Comparison of ENCODE assay signal across 1 cellular context in the genomic region with DNA sequence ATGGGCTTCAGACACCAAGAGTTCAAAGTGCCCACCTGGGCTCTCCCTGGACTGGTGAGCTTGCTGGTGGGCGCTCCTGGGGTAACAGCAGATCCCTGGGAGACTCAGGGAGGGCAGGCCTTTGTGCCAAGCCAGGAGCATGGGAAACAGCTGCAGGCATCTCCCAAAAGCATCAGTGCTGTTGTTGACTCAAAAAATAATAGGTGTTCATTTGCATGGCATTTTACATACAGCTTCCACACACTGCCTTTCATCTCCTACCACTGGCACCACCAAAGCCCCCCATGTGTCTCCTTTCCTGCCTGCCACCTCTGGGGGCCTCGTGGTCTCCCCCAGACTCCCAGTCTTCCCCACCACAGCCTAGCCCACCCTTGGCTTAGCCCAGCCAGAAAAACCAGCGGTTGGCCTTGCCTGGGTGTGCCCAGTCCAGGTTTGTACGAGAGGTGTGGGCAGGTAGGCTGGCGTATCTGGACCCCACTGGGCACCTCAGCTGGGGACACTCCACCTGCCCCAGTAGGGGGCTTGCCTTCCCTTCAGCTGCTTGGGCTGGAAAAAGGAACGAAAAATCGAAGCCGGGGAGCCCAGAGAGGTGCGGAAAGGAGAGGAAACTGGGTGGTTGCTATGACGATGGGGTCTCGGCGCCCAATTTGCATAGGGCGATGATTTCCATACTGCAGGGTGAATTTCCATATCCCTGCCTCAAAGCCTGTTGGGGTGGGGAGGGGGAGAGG.
A peak's percentile ranks its signal among the peaks of the same experiment; 100 is the strongest.
TF ChIP-seq lines count a peak whose summit lies in the region.

No MANE protein-coding gene starts in this region.

TF ChIP-seq in WTC11, 78 proteins besides CTCF, POLR2A, EP300 and RAD21 (continued from another document):
- TF ChIP-seq ARID4B (CRISPR knock-in tag; IDR thresholded peaks at IDR 0.05; ENCODE audit: borderline replicate concordance) (no peak), CREB1 (CRISPR knock-in tag; IDR thresholded peaks at IDR 0.05) (no peak), TP53 (CRISPR knock-in tag; IDR thresholded peaks at IDR 0.05) (peak; percentile 55; the same call in 1 of the 2 replicates), GABPB1 (CRISPR knock-in tag; IDR thresholded peaks at IDR 0.05) (no peak), PRRX2 (CRISPR knock-in tag; IDR thresholded peaks at IDR 0.05) (no peak), OVOL2 (CRISPR knock-in tag; IDR thresholded peaks at IDR 0.05; ENCODE audit: borderline replicate concordance) (no peak), SOX15 (CRISPR knock-in tag; IDR thresholded peaks at IDR 0.05) (no peak), ZNF263 (CRISPR knock-in tag; IDR thresholded peaks at IDR 0.05; ENCODE audit: low read depth) (no peak)
- TF ChIP-seq, protein P1, sequence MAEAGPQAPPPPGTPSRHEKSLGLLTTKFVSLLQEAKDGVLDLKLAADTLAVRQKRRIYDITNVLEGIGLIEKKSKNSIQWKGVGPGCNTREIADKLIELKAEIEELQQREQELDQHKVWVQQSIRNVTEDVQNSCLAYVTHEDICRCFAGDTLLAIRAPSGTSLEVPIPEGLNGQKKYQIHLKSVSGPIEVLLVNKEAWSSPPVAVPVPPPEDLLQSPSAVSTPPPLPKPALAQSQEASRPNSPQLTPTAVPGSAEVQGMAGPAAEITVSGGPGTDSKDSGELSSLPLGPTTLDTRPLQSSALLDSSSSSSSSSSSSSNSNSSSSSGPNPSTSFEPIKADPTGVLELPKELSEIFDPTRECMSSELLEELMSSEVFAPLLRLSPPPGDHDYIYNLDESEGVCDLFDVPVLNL (CRISPR knock-in tag; IDR thresholded peaks at IDR 0.05; ENCODE audit: borderline replicate concordance, low read depth), result no peak
- TF ChIP-seq, protein P2, sequence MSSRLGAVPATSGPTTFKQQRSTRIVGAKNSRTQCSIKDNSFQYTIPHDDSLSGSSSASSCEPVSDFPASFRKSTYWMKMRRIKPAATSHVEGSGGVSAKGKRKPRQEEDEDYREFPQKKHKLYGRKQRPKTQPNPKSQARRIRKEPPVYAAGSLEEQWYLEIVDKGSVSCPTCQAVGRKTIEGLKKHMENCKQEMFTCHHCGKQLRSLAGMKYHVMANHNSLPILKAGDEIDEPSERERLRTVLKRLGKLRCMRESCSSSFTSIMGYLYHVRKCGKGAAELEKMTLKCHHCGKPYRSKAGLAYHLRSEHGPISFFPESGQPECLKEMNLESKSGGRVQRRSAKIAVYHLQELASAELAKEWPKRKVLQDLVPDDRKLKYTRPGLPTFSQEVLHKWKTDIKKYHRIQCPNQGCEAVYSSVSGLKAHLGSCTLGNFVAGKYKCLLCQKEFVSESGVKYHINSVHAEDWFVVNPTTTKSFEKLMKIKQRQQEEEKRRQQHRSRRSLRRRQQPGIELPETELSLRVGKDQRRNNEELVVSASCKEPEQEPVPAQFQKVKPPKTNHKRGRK (CRISPR knock-in tag; IDR thresholded peaks at IDR 0.05; ENCODE audit: borderline replicate concordance), result no peak
- TF ChIP-seq, protein P3, sequence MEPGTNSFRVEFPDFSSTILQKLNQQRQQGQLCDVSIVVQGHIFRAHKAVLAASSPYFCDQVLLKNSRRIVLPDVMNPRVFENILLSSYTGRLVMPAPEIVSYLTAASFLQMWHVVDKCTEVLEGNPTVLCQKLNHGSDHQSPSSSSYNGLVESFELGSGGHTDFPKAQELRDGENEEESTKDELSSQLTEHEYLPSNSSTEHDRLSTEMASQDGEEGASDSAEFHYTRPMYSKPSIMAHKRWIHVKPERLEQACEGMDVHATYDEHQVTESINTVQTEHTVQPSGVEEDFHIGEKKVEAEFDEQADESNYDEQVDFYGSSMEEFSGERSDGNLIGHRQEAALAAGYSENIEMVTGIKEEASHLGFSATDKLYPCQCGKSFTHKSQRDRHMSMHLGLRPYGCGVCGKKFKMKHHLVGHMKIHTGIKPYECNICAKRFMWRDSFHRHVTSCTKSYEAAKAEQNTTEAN (CRISPR knock-in tag; IDR thresholded peaks at IDR 0.05), result no peak
